Comparison of ENCODE assay signal across 16 cellular contexts in the genomic region with DNA sequence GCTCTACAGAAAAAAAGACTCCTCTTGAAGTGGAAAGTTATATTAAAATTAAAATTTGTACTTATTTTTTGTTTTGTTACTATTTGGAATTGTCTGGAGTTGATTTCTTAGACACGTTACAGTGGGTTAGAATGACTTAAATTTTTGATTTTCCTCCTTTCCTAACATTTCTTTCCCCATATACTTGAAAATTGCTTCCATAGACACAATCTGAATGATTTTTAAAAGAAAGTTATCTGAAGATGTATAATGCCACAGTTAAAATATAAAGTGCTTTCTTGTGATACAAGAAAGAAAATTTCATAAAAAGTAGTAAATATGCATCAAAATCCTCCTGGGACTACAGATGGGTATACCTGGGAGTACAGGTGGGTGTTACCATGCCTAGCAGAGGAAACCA. TPM values are rescaled to one million over a fixed set of nuclear protein-coding genes. Genes with fewer than 3 reads are reported as not detected.
DNase-seq lines count a peak whose midpoint lies in the region; ATAC-seq, FAIRE-seq and TF ChIP-seq lines count a peak whose summit lies in the region.
"Had no signal": no experiment of that assay in that cellular context is flagged by ENCODE, and none has a peak within 500 bp of the region (broad histone marks: within the 10 kb centered on the region; RNA-seq: fewer than 3 reads in every experiment).

No MANE protein-coding gene starts in this region.

- H2AFZ ChIP-seq in OCI-LY1 (ENCODE audit: low read length), result no peak overlapping the region
- no peak overlapping the region for H2AFZ ChIP-seq in fibroblast of lung (ENCODE audit: low read length)

- H3K36me3 ChIP-seq in cardiac muscle cell, result no peaks in the 10 kb centered on the region
- H3K36me3 ChIP-seq in OCI-LY1 (ENCODE audit: insufficient read depth, low read length), result peaks cover 19% of the 10 kb centered on the region
- H3K36me3 ChIP-seq in fibroblast of lung (ENCODE audit: control insufficient read depth, insufficient read depth, low read length), result no peaks in the 10 kb centered on the region
- H3K36me3 ChIP-seq in spleen, result peaks cover 0 to 4% (median 0%) of the 10 kb centered on the region in 6 donors
- H3K36me3 ChIP-seq in small intestine (ENCODE audit: control insufficient read depth in 2 of 2, insufficient read depth in 2 of 2, low read length in 2 of 2), result no peaks in the 10 kb centered on the region
- no peaks in the 10 kb centered on the region for H3K36me3 ChIP-seq in Peyer's patch

- no peaks in the 10 kb centered on the region for H4K20me1 ChIP-seq in OCI-LY1 (ENCODE audit: insufficient read depth, low read length)
- peaks cover 1% of the 10 kb centered on the region for H4K20me1 ChIP-seq in fibroblast of lung (ENCODE audit: control insufficient read depth, extremely low read depth, insufficient read depth, low read length)

- H3K4me1 ChIP-seq in cardiac muscle cell (ENCODE audit: low read depth), result peaks cover 17% of the 10 kb centered on the region
- H3K4me1 ChIP-seq in OCI-LY1 (ENCODE audit: insufficient read depth, low read length, severe bottlenecking), result peaks cover 36% of the 10 kb centered on the region
- H3K4me1 ChIP-seq in fibroblast of lung (ENCODE audit: control insufficient read depth, extremely low read depth, insufficient read depth, low read length), result peaks cover 5% of the 10 kb centered on the region
- peaks cover 18 to 46% (median 38%) of the 10 kb centered on the region in 6 donors for H3K4me1 ChIP-seq in spleen
- peaks cover 0 to 5% of the 10 kb centered on the region in 2 donors for H3K4me1 ChIP-seq in small intestine (ENCODE audit: control insufficient read depth in 2 of 2, insufficient read depth in 1 of 2, low read depth in 1 of 2, low read length in 1 of 2)
- peaks cover 0 to 28% (median 7%) of the 10 kb centered on the region in 4 donors for H3K4me1 ChIP-seq in Peyer's patch

- TF ChIP-seq POLR2A in spleen (IDR thresholded peaks at IDR 0.05) (no peak), Peyer's patch (IDR thresholded peaks at IDR 0.05) (no peak), GM18505 (IDR thresholded peaks at IDR 0.05; ENCODE audit: borderline replicate concordance, extremely low read depth, insufficient read depth, insufficient read length) (no peak)

- FAIRE-seq in small intestine (lab: Jason Lieb, UNC), result no peak
- FAIRE-seq: bronchial epithelial cell had no signal

- peaks cover 89% of the 10 kb centered on the region for H3K79me2 ChIP-seq in OCI-LY1 (ENCODE audit: insufficient read depth, low read length)
- peaks cover 65% of the 10 kb centered on the region for H3K79me2 ChIP-seq in fibroblast of lung (ENCODE audit: control insufficient read depth, insufficient read depth, low read length)

- DNase-seq in cardiac muscle cell (ENCODE audit: low read depth in 1 of 2, low spot score in 1 of 2) (no peak), cardiac septum (ENCODE audit: low spot score) (no peak), fibroblast of lung (ENCODE audit: low read depth in 2 of 2) (no peak), spleen (no peak), small intestine (no peak), Peyer's patch (no peak)
- DNase-seq: activated CD4-positive, alpha-beta T cell treated with anti-CD3 and anti-CD28 coated beads, Interleukin-2, amount 50 U/mL, for 1 hour; effector memory CD8-positive, alpha-beta T cell; GOT3; KG1; NCI-H1694 treated with DMSO at 0.1 percent for 48 hours; NCI-H526 had no signal

- H3K9me3 ChIP-seq in cardiac muscle cell (ENCODE audit: low read depth) (no peaks in the 10 kb centered on the region), OCI-LY1 (ENCODE audit: low read length) (peaks cover 15% of the 10 kb centered on the region), fibroblast of lung (ENCODE audit: control insufficient read depth, insufficient read depth, low read depth, low read length) (no peaks in the 10 kb centered on the region), spleen (peaks cover 0 to 10% (median 5%) of the 10 kb centered on the region in 8 donors), small intestine (ENCODE audit: control insufficient read depth, low read depth) (no peaks in the 10 kb centered on the region), Peyer's patch (no peaks in the 10 kb centered on the region)

- H3K9me2 ChIP-seq in OCI-LY1 (ENCODE audit: low read depth, low read length), result no peaks in the 10 kb centered on the region

- H3K27ac ChIP-seq in cardiac muscle cell (no peak overlapping the region), OCI-LY1 (ENCODE audit: low read depth, low read length, poor library complexity, severe bottlenecking) (no peak overlapping the region), fibroblast of lung (ENCODE audit: insufficient read depth, low read length) (no peak overlapping the region), spleen (peak overlapping the region in 7 of 8 donors; percentile 26 to 95 (median 94)), small intestine (ENCODE audit: low read depth in 1 of 2, low read length in 1 of 2) (no peak overlapping the region), Peyer's patch (no peak overlapping the region)

- H3K4me3 ChIP-seq in cardiac muscle cell, result peak overlapping the region; percentile 98
- peak overlapping the region; percentile 95 for H3K4me3 ChIP-seq in OCI-LY1 (ENCODE audit: low read depth, low read length, poor library complexity, severe bottlenecking)
- peak overlapping the region; percentile 26 to 98 (median 87) for H3K4me3 ChIP-seq in fibroblast of lung (replicated peaks in 1 of 4; ENCODE audit: control extremely low read depth in 1 of 4, insufficient read depth in 1 of 4, low read depth in 3 of 4, low read length in 4 of 4)
- H3K4me3 ChIP-seq in spleen, result peak overlapping the region in 4 of 8 donors; percentile 84 to 94 (median 92)
- no peak overlapping the region for H3K4me3 ChIP-seq in small intestine (ENCODE audit: low read depth in 1 of 2, low read length in 2 of 2)
- no peak overlapping the region for H3K4me3 ChIP-seq in Peyer's patch

- no peak for ATAC-seq in GM18505 (IDR thresholded peaks at IDR 0.05; ENCODE audit: unreplicated experiment)
- ATAC-seq: effector memory CD8-positive, alpha-beta T cell; Right ventricle myocardium inferior had no signal

- 66 to 85% (median 74%) methylated on average over 1 of the region's 1 CpG for WGBS in spleen, 5 donors
- WGBS in small intestine, 3 donors, result 91 to 98% (median 97%) methylated on average over 1 of the region's 1 CpG

- peak overlapping the region; percentile 85 for H3K9ac ChIP-seq in OCI-LY1 (ENCODE audit: low read length)
- no peak overlapping the region for H3K9ac ChIP-seq in fibroblast of lung (ENCODE audit: insufficient read depth, low read length)

- TF ChIP-seq CTCF in cardiac muscle cell (IDR thresholded peaks at IDR 0.05; ENCODE audit: low read depth, low read length) (no peak), OCI-LY1 (IDR thresholded peaks at IDR 0.05; ENCODE audit: low read length) (no peak), fibroblast of lung (conservative IDR thresholded peaks at IDR 0.05 in 1 of 2, IDR thresholded peaks at IDR 0.05 in 1 of 2; ENCODE audit: low read depth in 1 of 2, low read length in 2 of 2) (no peak), spleen (IDR thresholded peaks at IDR 0.05 in 8 of 11, conservative IDR thresholded peaks at IDR 0.05 in 3 of 11) (no peak), Peyer's patch (IDR thresholded peaks at IDR 0.05) (no peak)

- H3K27me3 ChIP-seq in cardiac muscle cell (no peaks in the 10 kb centered on the region), OCI-LY1 (ENCODE audit: insufficient read depth, low read length) (no peaks in the 10 kb centered on the region), fibroblast of lung (ENCODE audit: control insufficient read depth, insufficient read depth, low read length) (no peaks in the 10 kb centered on the region), spleen (replicated peaks in 1 of 7) (no peaks in the 10 kb centered on the region), small intestine (ENCODE audit: control insufficient read depth in 2 of 2, insufficient read depth in 2 of 2, low read length in 2 of 2) (no peaks in the 10 kb centered on the region), Peyer's patch (no peaks in the 10 kb centered on the region)

- intact Hi-C loops in cardiac septum (cut with DNase I), result loop anchor here (10.0 kb wide), 2 partner anchors 212 to 522 kb away; partner anchors contain the start of genes ODF2L and SH3GLB1
- intact Hi-C loops in spleen (cut with DNase I; ENCODE audit: low total_unique reads), result no loop called here

- peak overlapping the region; percentile 93 for H3K4me2 ChIP-seq in OCI-LY1 (ENCODE audit: low read length)
- H3K4me2 ChIP-seq in fibroblast of lung (ENCODE audit: extremely low read depth, insufficient read depth, low read length), result peak overlapping the region; percentile 71

- no peaks in the 10 kb centered on the region for H3F3A ChIP-seq in OCI-LY1 (ENCODE audit: insufficient read depth, low read length)

RNA-seq across cellular contexts. Expression of gene HS2ST1, which starts 2.3 kb away (rescaled TPM):
- total RNA-seq in cardiac muscle cell (16.6 and 19.0 TPM in 2 replicates), cardiac septum (12.6 TPM), fibroblast of lung (22.5 and 24.7 TPM in 2 replicates), spleen (10 to 100 TPM; 20.2 to 32.9 (median 23.9) TPM), Peyer's patch (10 to 100 TPM in 2 of 4 donors, 1 to 10 TPM in 2; 9.1 to 14.9 (median 10.3) TPM)
- polyA plus RNA-seq in cardiac muscle cell (13.9 and 16.0 TPM in 2 replicates), fibroblast of lung (19.2 and 23.2 TPM in 2 replicates), spleen (1 to 10 TPM; 4.6 to 7.4 (median 6.5) TPM), small intestine (10 to 100 TPM in 1 of 3 donors, 1 to 10 TPM in 2; 4.1 to 10.1 (median 4.9) TPM)
- polyA plus RNA-seq in fibroblast of lung (2012), result 25.5 and 27.5 TPM in 2 replicates
- polyA minus RNA-seq in fibroblast of lung (ENCODE audit: low replicate concordance), result 1.3 and 1.5 TPM in 2 replicates

RNA-seq across cellular contexts. Expression of gene SELENOF, which starts 2.8 kb away (rescaled TPM):
- total RNA-seq in cardiac muscle cell (37.6 and 53.5 TPM in 2 replicates), cardiac septum (80.7 TPM), fibroblast of lung (205 and 207 TPM in 2 replicates), spleen (100 to 1,000 TPM; 157 to 197 (median 177) TPM), Peyer's patch (100 to 1,000 TPM in 1 of 4 donors, 10 to 100 TPM in 3; 41.3 to 141 (median 76.1) TPM)
- polyA plus RNA-seq in cardiac muscle cell (96.2 and 116 TPM in 2 replicates), fibroblast of lung (281 and 351 TPM in 2 replicates), spleen (100 to 1,000 TPM; 106 to 170 (median 122) TPM), small intestine (100 to 1,000 TPM in 1 of 3 donors, 10 to 100 TPM in 2; 65.4 to 163 (median 77.4) TPM)
- polyA plus RNA-seq in fibroblast of lung (2012), result 210 and 261 TPM in 2 replicates
- 32.1 and 35.4 TPM in 2 replicates for polyA minus RNA-seq in fibroblast of lung (ENCODE audit: low replicate concordance)

Comparison
In these comparisons a context has a peak if more than half of its experiments do, and no peak if none do; other contexts are left out.
1. H3K27ac ChIP-seq: peak in spleen (7 of 8); none in cardiac muscle cell (single experiment), OCI-LY1 (single experiment), fibroblast of lung (single experiment), small intestine (0 of 2) and Peyer's patch (0 of 4).
2. H3K4me3 ChIP-seq: peak in cardiac muscle cell (single experiment), OCI-LY1 (single experiment) and fibroblast of lung (4 of 4); none in small intestine (0 of 2) and Peyer's patch (0 of 4).